In the genomic region with DNA sequence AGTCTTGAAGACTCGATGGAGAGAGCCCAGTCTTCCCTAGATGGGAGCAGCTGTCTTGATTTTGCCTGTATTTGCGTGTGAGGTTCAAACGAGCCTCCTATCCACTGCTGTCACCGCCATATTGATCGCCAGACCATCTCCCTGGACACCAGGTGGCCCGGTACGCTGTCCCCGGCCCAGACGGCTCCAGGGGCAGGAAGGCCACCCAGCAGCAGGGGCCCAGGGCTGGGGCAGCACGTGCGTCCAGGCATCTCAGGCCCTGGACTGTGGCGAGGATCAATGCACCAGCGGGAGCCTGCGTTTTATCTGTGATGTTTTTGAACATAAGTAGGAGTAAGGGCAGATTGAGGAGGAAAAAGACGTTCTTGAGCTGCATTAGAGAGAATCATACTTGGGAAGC, we compare ENCODE assay signal across 36 cellular contexts.
"Had no signal": no experiment of that assay in that cellular context is flagged by ENCODE, and none has a peak within 500 bp of the region (broad histone marks: within the 10 kb centered on the region; RNA-seq: fewer than 3 reads in every experiment).

No MANE protein-coding gene starts in this region.

- H3K27me3 Mint-ChIP-seq: activated CD4-positive, alpha-beta memory T cell treated with anti-CD3 and anti-CD28 coated beads, Interleukin-2, amount 10 ng/mL, durations not matched to agents 7 days and 5 days; activated CD4-positive, alpha-beta T cell treated with anti-CD3 and anti-CD28 coated beads for 36 hours; activated CD4-positive, alpha-beta T cell treated with anti-CD3 and anti-CD28 coated beads, Interleukin-2, amount 10 ng/mL, durations not matched to agents 7 days and 5 days; activated CD8-positive, alpha-beta memory T cell treated with anti-CD3 and anti-CD28 coated beads, Interleukin-2, amount 10 ng/mL, durations not matched to agents 7 days and 5 days; activated naive CD8-positive, alpha-beta T cell treated with anti-CD3 and anti-CD28 coated beads for 36 hours; activated T-cell treated with anti-CD3 and anti-CD28 coated beads, Interleukin-2, amount 50 U/mL, for 24 hours; activated T-helper 17 cell treated with anti-CD3 and anti-CD28 coated beads, Interleukin-2, amount 50 U/mL, for 72 hours had no signal

- H3K9me3 Mint-ChIP-seq: activated CD4-positive, alpha-beta T cell treated with anti-CD3 and anti-CD28 coated beads, Interleukin-2, amount 10 ng/mL, durations not matched to agents 7 days and 5 days; activated naive CD4-positive, alpha-beta T cell treated with anti-CD3 and anti-CD28 coated beads for 36 hours; activated naive CD8-positive, alpha-beta T cell treated with anti-CD3 and anti-CD28 coated beads for 36 hours; activated T-cell treated with anti-CD3 and anti-CD28 coated beads, Interleukin-2, amount 50 U/mL, for 24 hours; activated T-helper 17 cell treated with anti-CD3 and anti-CD28 coated beads, Interleukin-2, amount 50 U/mL, for 72 hours; T-helper 2 cell treated with Interferon-gamma antibody and Interleukin-4, amounts not matched to agents 5 μg/mL and 100 μg/mL, for 36 hours had no signal

- H3K27ac ChIP-seq: adrenal gland, body of pancreas, brain microvascular endothelial cell, breast epithelium, VCaP had no signal

- H3K4me3 Mint-ChIP-seq: activated CD4-positive, alpha-beta memory T cell treated with anti-CD3 and anti-CD28 coated beads, Interleukin-2, amount 10 ng/mL, durations not matched to agents 7 days and 5 days; activated CD4-positive, alpha-beta T cell treated with anti-CD3 and anti-CD28 coated beads for 36 hours; activated CD4-positive, alpha-beta T cell treated with anti-CD3 and anti-CD28 coated beads, Interleukin-2, amount 10 ng/mL, durations not matched to agents 7 days and 5 days; activated CD8-positive, alpha-beta memory T cell treated with anti-CD3 and anti-CD28 coated beads, Interleukin-2, amount 10 ng/mL, durations not matched to agents 7 days and 5 days; activated CD8-positive, alpha-beta T cell treated with anti-CD3 and anti-CD28 coated beads, Interleukin-2, amount 10 ng/mL, durations not matched to agents 7 days and 5 days; activated naive CD4-positive, alpha-beta T cell treated with anti-CD3 and anti-CD28 coated beads for 36 hours; activated naive CD8-positive, alpha-beta T cell treated with anti-CD3 and anti-CD28 coated beads for 36 hours; activated T-cell treated with anti-CD3 and anti-CD28 coated beads, Interleukin-2, amount 50 U/mL, for 24 hours; activated T-helper 17 cell treated with anti-CD3 and anti-CD28 coated beads, Interleukin-2, amount 50 U/mL, for 72 hours; T-helper 1 cell treated with Interleukin-12 subunit alpha and Interleukin-12 subunit beta and Interleukin-4 antibody, amounts not matched to agents 30 μg/mL and 1 μg/mL, for 36 hours; T-helper 2 cell treated with Interferon-gamma antibody and Interleukin-4, amounts not matched to agents 5 μg/mL and 100 μg/mL, for 36 hours; WTC11 had no signal

- H3K36me3 ChIP-seq: adrenal gland, brain microvascular endothelial cell, breast epithelium had no signal

- ATAC-seq: activated CD4-positive, alpha-beta T cell treated with anti-CD3 and anti-CD28 coated beads for 36 hours; activated CD4-positive, CD25-positive, alpha-beta regulatory T cell treated with anti-CD3 and anti-CD28 coated beads, Interleukin-2, amount 50 U/mL, for 24 hours; activated CD8-positive, alpha-beta memory T cell treated with anti-CD3 and anti-CD28 coated beads, Interleukin-2, amount 10 ng/mL, durations not matched to agents 7 days and 5 days; activated CD8-positive, alpha-beta T cell treated with anti-CD3 and anti-CD28 coated beads, Interleukin-2, amount 10 ng/mL, durations not matched to agents 7 days and 5 days; activated naive CD4-positive, alpha-beta T cell treated with anti-CD3 and anti-CD28 coated beads, Interleukin-2, amount 50 U/mL, for 72 hours; activated T-helper 17 cell treated with anti-CD3 and anti-CD28 coated beads, Interleukin-2, amount 50 U/mL, for 72 hours; body of pancreas; WTC11 had no signal

- H3K36me3 Mint-ChIP-seq: activated CD8-positive, alpha-beta memory T cell treated with anti-CD3 and anti-CD28 coated beads, Interleukin-2, amount 10 ng/mL, durations not matched to agents 7 days and 5 days; activated naive CD4-positive, alpha-beta T cell treated with anti-CD3 and anti-CD28 coated beads, Interleukin-2, amount 50 U/mL, for 72 hours; activated naive CD8-positive, alpha-beta T cell treated with anti-CD3 and anti-CD28 coated beads for 36 hours had no signal

- H3K27ac Mint-ChIP-seq: activated CD4-positive, alpha-beta memory T cell treated with anti-CD3 and anti-CD28 coated beads, Interleukin-2, amount 10 ng/mL, durations not matched to agents 7 days and 5 days; activated CD4-positive, alpha-beta T cell treated with anti-CD3 and anti-CD28 coated beads for 36 hours; activated CD4-positive, alpha-beta T cell treated with anti-CD3 and anti-CD28 coated beads, Interleukin-2, amount 10 ng/mL, durations not matched to agents 7 days and 5 days; activated CD8-positive, alpha-beta memory T cell treated with anti-CD3 and anti-CD28 coated beads, Interleukin-2, amount 10 ng/mL, durations not matched to agents 7 days and 5 days; activated CD8-positive, alpha-beta T cell treated with anti-CD3 and anti-CD28 coated beads, Interleukin-2, amount 10 ng/mL, durations not matched to agents 7 days and 5 days; activated naive CD4-positive, alpha-beta T cell treated with anti-CD3 and anti-CD28 coated beads for 36 hours; activated naive CD4-positive, alpha-beta T cell treated with anti-CD3 and anti-CD28 coated beads, Interleukin-2, amount 50 U/mL, for 72 hours; activated naive CD8-positive, alpha-beta T cell treated with anti-CD3 and anti-CD28 coated beads for 36 hours; activated T-cell treated with anti-CD3 and anti-CD28 coated beads, Interleukin-2, amount 50 U/mL, for 24 hours; activated T-helper 17 cell treated with anti-CD3 and anti-CD28 coated beads, Interleukin-2, amount 50 U/mL, for 72 hours; T-helper 1 cell treated with Interleukin-12 subunit alpha and Interleukin-12 subunit beta and Interleukin-4 antibody, amounts not matched to agents 30 μg/mL and 1 μg/mL, for 36 hours; T-helper 2 cell treated with Interferon-gamma antibody and Interleukin-4, amounts not matched to agents 5 μg/mL and 100 μg/mL, for 36 hours; WTC11 had no signal

- H3K4me3 ChIP-seq: adrenal gland, body of pancreas, breast epithelium had no signal

- DNase-seq: activated CD4-positive, alpha-beta memory T cell treated with anti-CD3 and anti-CD28 coated beads, Interleukin-2, amount 10 ng/mL, durations not matched to agents 7 days and 5 days; activated CD4-positive, alpha-beta T cell treated with anti-CD3 and anti-CD28 coated beads for 1 hour; activated CD4-positive, alpha-beta T cell treated with anti-CD3 and anti-CD28 coated beads for 36 hours; activated CD4-positive, alpha-beta T cell treated with anti-CD3 and anti-CD28 coated beads for 48 hours; activated CD4-positive, alpha-beta T cell treated with anti-CD3 and anti-CD28 coated beads, Interleukin-2, amount 10 ng/mL, durations not matched to agents 7 days and 5 days; activated CD4-positive, alpha-beta T cell treated with anti-CD3 and anti-CD28 coated beads, Interleukin-2, amount 50 U/mL, for 48 hours; activated CD4-positive, CD25-positive, alpha-beta regulatory T cell; activated CD8-positive, alpha-beta memory T cell treated with anti-CD3 and anti-CD28 coated beads for 24 hours; activated CD8-positive, alpha-beta memory T cell treated with anti-CD3 and anti-CD28 coated beads, Interleukin-2, amount 10 ng/mL, durations not matched to agents 7 days and 5 days; activated CD8-positive, alpha-beta memory T cell treated with anti-CD3 and anti-CD28 coated beads, Interleukin-2, amount 50 U/mL, for 48 hours; activated CD8-positive, alpha-beta T cell treated with anti-CD3 and anti-CD28 coated beads, Interleukin-2, amount 10 ng/mL, durations not matched to agents 7 days and 5 days; activated effector memory CD4-positive, alpha-beta T cell treated with anti-CD3 and anti-CD28 coated beads, Interleukin-2, amount 50 U/mL, for 16 hours; activated naive CD4-positive, alpha-beta T cell; activated naive CD4-positive, alpha-beta T cell treated with anti-CD3 and anti-CD28 coated beads for 36 hours; activated naive CD4-positive, alpha-beta T cell treated with anti-CD3 and anti-CD28 coated beads, Interleukin-2, amount 50 U/mL, for 16 hours; activated naive CD8-positive, alpha-beta T cell treated with anti-CD3 and anti-CD28 coated beads for 36 hours; activated T-cell treated with anti-CD3 and anti-CD28 coated beads, Interleukin-2, amount 50 U/mL, for 24 hours; activated T-cell treated with anti-CD3 and anti-CD28 coated beads, Interleukin-2, amount 50 U/mL, for 48 hours; adrenal gland; amniotic stem cell; aorta; body of pancreas; brain microvascular endothelial cell; central memory CD4-positive, alpha-beta T cell; SW 1271; T-helper 1 cell; T-helper 2 cell; T-helper 9 cell had no signal

- H3K27me3 ChIP-seq: adrenal gland, body of pancreas, brain microvascular endothelial cell, breast epithelium had no signal

- H3K4me1 Mint-ChIP-seq: activated CD4-positive, alpha-beta memory T cell treated with anti-CD3 and anti-CD28 coated beads, Interleukin-2, amount 10 ng/mL, durations not matched to agents 7 days and 5 days; activated CD4-positive, alpha-beta T cell treated with anti-CD3 and anti-CD28 coated beads for 36 hours; activated CD4-positive, alpha-beta T cell treated with anti-CD3 and anti-CD28 coated beads, Interleukin-2, amount 10 ng/mL, durations not matched to agents 7 days and 5 days; activated CD8-positive, alpha-beta memory T cell treated with anti-CD3 and anti-CD28 coated beads, Interleukin-2, amount 10 ng/mL, durations not matched to agents 7 days and 5 days; activated naive CD8-positive, alpha-beta T cell treated with anti-CD3 and anti-CD28 coated beads for 36 hours; activated T-helper 17 cell treated with anti-CD3 and anti-CD28 coated beads, Interleukin-2, amount 50 U/mL, for 72 hours; WTC11 had no signal

- H3K9me3 ChIP-seq: adrenal gland, body of pancreas, breast epithelium had no signal

- H3K4me1 ChIP-seq: adrenal gland, body of pancreas, breast epithelium had no signal
